1 cellular context compared by ENCODE assay signal in genomic region chr11:19874241-19874640, GRCh38.
TF ChIP-seq lines count a peak whose summit lies in the region.

No MANE protein-coding gene starts in this region.

TF ChIP-seq in GM23338, 12 proteins besides CTCF, POLR2A, EP300 and RAD21:
- TF ChIP-seq, protein P1, sequence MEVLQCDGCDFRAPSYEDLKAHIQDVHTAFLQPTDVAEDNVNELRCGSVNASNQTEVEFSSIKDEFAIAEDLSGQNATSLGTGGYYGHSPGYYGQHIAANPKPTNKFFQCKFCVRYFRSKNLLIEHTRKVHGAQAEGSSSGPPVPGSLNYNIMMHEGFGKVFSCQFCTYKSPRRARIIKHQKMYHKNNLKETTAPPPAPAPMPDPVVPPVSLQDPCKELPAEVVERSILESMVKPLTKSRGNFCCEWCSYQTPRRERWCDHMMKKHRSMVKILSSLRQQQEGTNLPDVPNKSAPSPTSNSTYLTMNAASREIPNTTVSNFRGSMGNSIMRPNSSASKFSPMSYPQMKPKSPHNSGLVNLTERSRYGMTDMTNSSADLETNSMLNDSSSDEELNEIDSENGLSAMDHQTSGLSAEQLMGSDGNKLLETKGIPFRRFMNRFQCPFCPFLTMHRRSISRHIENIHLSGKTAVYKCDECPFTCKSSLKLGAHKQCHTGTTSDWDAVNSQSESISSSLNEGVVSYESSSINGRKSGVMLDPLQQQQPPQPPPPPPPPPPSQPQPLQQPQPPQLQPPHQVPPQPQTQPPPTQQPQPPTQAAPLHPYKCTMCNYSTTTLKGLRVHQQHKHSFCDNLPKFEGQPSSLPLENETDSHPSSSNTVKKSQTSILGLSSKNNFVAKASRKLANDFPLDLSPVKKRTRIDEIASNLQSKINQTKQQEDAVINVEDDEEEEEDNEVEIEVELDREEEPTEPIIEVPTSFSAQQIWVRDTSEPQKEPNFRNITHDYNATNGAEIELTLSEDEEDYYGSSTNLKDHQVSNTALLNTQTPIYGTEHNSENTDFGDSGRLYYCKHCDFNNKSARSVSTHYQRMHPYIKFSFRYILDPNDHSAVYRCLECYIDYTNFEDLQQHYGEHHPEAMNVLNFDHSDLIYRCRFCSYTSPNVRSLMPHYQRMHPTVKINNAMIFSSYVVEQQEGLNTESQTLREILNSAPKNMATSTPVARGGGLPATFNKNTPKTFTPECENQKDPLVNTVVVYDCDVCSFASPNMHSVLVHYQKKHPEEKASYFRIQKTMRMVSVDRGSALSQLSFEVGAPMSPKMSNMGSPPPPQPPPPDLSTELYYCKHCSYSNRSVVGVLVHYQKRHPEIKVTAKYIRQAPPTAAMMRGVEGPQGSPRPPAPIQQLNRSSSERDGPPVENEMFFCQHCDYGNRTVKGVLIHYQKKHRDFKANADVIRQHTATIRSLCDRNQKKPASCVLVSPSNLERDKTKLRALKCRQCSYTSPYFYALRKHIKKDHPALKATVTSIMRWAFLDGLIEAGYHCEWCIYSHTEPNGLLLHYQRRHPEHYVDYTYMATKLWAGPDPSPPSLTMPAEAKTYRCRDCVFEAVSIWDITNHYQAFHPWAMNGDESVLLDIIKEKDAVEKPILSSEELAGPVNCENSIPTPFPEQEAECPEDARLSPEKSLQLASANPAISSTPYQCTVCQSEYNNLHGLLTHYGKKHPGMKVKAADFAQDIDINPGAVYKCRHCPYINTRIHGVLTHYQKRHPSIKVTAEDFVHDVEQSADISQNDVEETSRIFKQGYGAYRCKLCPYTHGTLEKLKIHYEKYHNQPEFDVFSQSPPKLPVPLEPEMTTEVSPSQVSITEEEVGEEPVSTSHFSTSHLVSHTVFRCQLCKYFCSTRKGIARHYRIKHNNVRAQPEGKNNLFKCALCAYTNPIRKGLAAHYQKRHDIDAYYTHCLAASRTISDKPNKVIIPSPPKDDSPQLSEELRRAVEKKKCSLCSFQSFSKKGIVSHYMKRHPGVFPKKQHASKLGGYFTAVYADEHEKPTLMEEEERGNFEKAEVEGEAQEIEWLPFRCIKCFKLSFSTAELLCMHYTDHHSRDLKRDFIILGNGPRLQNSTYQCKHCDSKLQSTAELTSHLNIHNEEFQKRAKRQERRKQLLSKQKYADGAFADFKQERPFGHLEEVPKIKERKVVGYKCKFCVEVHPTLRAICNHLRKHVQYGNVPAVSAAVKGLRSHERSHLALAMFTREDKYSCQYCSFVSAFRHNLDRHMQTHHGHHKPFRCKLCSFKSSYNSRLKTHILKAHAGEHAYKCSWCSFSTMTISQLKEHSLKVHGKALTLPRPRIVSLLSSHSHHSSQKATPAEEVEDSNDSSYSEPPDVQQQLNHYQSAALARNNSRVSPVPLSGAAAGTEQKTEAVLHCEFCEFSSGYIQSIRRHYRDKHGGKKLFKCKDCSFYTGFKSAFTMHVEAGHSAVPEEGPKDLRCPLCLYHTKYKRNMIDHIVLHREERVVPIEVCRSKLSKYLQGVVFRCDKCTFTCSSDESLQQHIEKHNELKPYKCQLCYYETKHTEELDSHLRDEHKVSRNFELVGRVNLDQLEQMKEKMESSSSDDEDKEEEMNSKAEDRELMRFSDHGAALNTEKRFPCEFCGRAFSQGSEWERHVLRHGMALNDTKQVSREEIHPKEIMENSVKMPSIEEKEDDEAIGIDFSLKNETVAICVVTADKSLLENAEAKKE (CRISPR knock-in tag; IDR thresholded peaks at IDR 0.05): no peak
- no peak for TF ChIP-seq EZH2 (IDR thresholded peaks at IDR 0.05; ENCODE audit: low read depth, unreplicated experiment)
- TF ChIP-seq EZH2phosphoT487 (IDR thresholded peaks at IDR 0.05; ENCODE audit: unreplicated experiment): no peak
- no peak for TF ChIP-seq ZNF331 (CRISPR knock-in tag; IDR thresholded peaks at IDR 0.05; ENCODE audit: low read depth)
- TF ChIP-seq ZNF114 (CRISPR knock-in tag; IDR thresholded peaks at IDR 0.05): no peak
- TF ChIP-seq STAT1 (IDR thresholded peaks at IDR 0.05; ENCODE audit: unreplicated experiment): no peak
- TF ChIP-seq ETS1 (IDR thresholded peaks at IDR 0.05): no peak
